ENCODE assay signal across 8 cellular contexts in the genomic region with DNA sequence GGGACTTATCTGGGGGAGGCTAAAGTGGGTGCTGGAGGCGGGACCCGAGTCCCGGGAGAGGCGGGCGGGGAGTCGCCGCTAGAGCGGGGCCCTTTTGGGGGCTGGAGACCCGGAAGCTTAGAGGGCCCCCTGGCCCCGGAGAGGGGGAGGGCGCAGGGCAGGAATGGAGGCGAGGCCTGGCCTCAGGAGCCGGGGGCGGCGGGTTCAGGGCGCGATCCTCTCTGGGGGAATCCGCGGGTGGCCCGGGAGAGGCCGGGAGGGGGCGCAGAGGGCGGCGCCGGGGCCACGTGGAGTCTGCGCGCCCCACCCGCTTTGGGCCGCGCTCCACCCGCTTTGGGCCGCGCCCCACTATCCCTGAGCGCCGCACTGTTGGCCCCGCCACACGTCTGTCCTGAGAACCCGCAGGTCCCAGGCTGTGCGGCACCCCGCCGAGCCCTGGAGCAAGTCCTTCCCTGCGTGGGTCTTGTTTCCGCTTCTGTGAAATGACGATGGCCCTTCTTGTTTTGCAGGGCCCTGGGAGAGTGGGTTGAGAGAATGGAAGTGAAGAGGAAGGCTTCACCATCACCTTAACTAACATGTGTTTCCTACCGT.
DNase-seq lines count a peak whose midpoint lies in the region; TF ChIP-seq lines count a peak whose summit lies in the region.

No MANE protein-coding gene starts in this region.

- H3K36me3 ChIP-seq in duodenal mucosa (ENCODE audit: control insufficient read depth in 1 of 2, insufficient read depth in 2 of 2, low read length in 2 of 2): no peaks in the 10 kb centered on the region

- no peaks in the 10 kb centered on the region for H3K27me3 ChIP-seq in duodenal mucosa (ENCODE audit: control insufficient read depth in 1 of 2, insufficient read depth in 2 of 2, low read length in 2 of 2)

- H3K27ac ChIP-seq in duodenal mucosa (ENCODE audit: low read depth, low read length): peak overlapping the region; percentile 81

- H3K36me3 Mint-ChIP-seq in activated CD4-positive, alpha-beta T cell treated with anti-CD3 and anti-CD28 coated beads, Interleukin-2, amount 10 ng/mL, durations not matched to agents 7 days and 5 days (ENCODE audit: low read depth): no peaks in the 10 kb centered on the region

- peak overlapping the region; percentile 79 for H3K4me3 Mint-ChIP-seq in activated CD4-positive, alpha-beta T cell treated with anti-CD3 and anti-CD28 coated beads, Interleukin-2, amount 10 ng/mL, durations not matched to agents 7 days and 5 days

- H3K4me1 ChIP-seq in duodenal mucosa (ENCODE audit: control insufficient read depth in 1 of 2, insufficient read depth in 2 of 2, low read length in 2 of 2): peaks cover 5 to 7% of the 10 kb centered on the region in 2 donors

- peaks cover 6% of the 10 kb centered on the region for H3K27me3 Mint-ChIP-seq in activated CD4-positive, alpha-beta T cell treated with anti-CD3 and anti-CD28 coated beads, Interleukin-2, amount 10 ng/mL, durations not matched to agents 7 days and 5 days

- POLR2A ChIA-PET in HEK293T (lab: Yijun Ruan, JAX): interaction anchor here (0.6 to 2.3 kb wide), 2 partner anchors 90 to 218 kb away, joined by 3 to 8 read pairs; partner anchors contain the start of genes FABP3 and PUM1
- POLR2A ChIA-PET in activated CD4-positive, alpha-beta T cell treated with anti-CD3 and anti-CD28 coated beads, Interleukin-2, amount 10 ng/mL, durations not matched to agents 7 days and 5 days (lab: Charles Lee): interaction anchor here (0.6 kb wide), 1 partner anchor 179 kb away, joined by 3 read pairs; no protein-coding TSS in a partner anchor

- DNase-seq in GM03348 (ENCODE audit: low spot score) (peak; percentile 92), HEK293T (ENCODE audit: extremely low spot score) (peak; percentile 69), NCI-H446 treated with DMSO at 0.1 percent for 48 hours (lab: John Stamatoyannopoulos, UW) (peak; percentile 12), medulla oblongata (ENCODE audit: extremely low spot score) (peak; percentile 27), epidermal melanocyte (ENCODE audit: insufficient read length, low spot score) (no peak)
- peak; percentile 58 for DNase-seq in activated CD4-positive, alpha-beta T cell treated with anti-CD3 and anti-CD28 coated beads, Interleukin-2, amount 10 ng/mL, durations not matched to agents 7 days and 5 days
- peak; percentile 47 for DNase-seq in stimulated activated CD8-positive, alpha-beta memory T cell treated with anti-CD3 and anti-CD28 coated beads, Interleukin-12 subunit alpha, Interleukin-12 subunit beta, amount 100 ng/mL, for 24 hours (ENCODE audit: extremely low read depth)

- peaks cover 11% of the 10 kb centered on the region for H3K4me1 Mint-ChIP-seq in activated CD4-positive, alpha-beta T cell treated with anti-CD3 and anti-CD28 coated beads, Interleukin-2, amount 10 ng/mL, durations not matched to agents 7 days and 5 days

- H3K4me3 ChIP-seq in duodenal mucosa (ENCODE audit: low read depth in 1 of 2, low read length in 2 of 2): peak overlapping the region; percentile 75 to 76

- H3K9me3 ChIP-seq in duodenal mucosa (ENCODE audit: control insufficient read depth in 1 of 2, low read length in 2 of 2): no peaks in the 10 kb centered on the region

- peak overlapping the region; percentile 83 for H3K27ac Mint-ChIP-seq in activated CD4-positive, alpha-beta T cell treated with anti-CD3 and anti-CD28 coated beads, Interleukin-2, amount 10 ng/mL, durations not matched to agents 7 days and 5 days

- no peaks in the 10 kb centered on the region for H3K9me3 Mint-ChIP-seq in activated CD4-positive, alpha-beta T cell treated with anti-CD3 and anti-CD28 coated beads, Interleukin-2, amount 10 ng/mL, durations not matched to agents 7 days and 5 days

- CTCF ChIA-PET in HEK293T (lab: Yijun Ruan, JAX): no interaction called here
- CTCF ChIA-PET in activated CD4-positive, alpha-beta T cell treated with anti-CD3 and anti-CD28 coated beads, Interleukin-2, amount 10 ng/mL, durations not matched to agents 7 days and 5 days (lab: Charles Lee): interaction anchor here (0.6 kb wide), 1 partner anchor 11 kb away, joined by 3 read pairs; no protein-coding TSS in a partner anchor

- peak overlapping the region; percentile 43 to 59 for H3K9ac ChIP-seq in duodenal mucosa (ENCODE audit: low read depth in 1 of 2, low read length in 2 of 2)

TF ChIP-seq in HEK293T, 16 proteins besides CTCF, POLR2A, EP300 and RAD21:
- TF ChIP-seq TARDBP (IDR thresholded peaks at IDR 0.05) (0 out of 2 replicates have a peak, but pooled peaks have one; percentile 9), FOXK2 (IDR thresholded peaks at IDR 0.05) (no peak)
